Comparison of ENCODE assay signal across 20 cellular contexts in the genomic region with DNA sequence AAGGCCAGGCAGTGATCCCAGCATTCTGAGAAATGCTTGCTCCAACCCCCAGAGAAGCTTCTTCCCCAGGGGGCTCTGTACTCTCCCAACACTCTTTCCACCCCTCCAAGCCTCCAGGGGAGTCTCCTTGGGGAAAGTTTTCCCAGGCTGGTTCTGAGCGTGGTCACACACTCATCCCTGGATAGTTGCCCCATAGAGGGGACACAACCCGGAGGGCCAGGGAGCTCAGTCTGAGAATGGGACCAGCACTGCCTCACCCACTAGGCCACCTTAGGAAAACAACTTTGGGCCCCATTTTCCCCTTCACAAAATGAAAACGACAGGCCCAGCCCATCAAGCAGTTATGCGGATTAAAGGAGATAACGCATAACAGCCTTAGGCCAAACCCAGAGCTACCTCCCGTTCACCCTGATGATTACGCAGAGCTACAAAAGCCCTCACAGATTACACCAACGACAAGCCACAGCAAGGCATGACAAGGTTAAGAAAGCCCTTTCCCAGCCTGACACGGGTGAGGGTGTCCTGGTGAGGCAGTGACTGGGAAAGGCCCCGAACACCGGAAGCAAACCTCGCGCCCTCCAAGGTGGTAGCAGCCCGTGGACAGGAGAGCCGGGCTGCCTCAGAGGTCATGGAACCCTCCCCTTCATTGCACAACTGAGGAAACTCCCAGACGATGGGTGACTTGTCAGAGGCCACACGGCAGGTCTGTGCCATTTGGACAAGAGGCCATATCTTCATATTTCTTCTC. TPM values are rescaled to one million over a fixed set of nuclear protein-coding genes. Genes with fewer than 3 reads are reported as not detected.
DNase-seq lines count a peak whose midpoint lies in the region; ATAC-seq and TF ChIP-seq lines count a peak whose summit lies in the region.
"Had no signal": no experiment of that assay in that cellular context is flagged by ENCODE, and none has a peak within 500 bp of the region (broad histone marks: within the 10 kb centered on the region; RNA-seq: fewer than 3 reads in every experiment).

No MANE protein-coding gene starts in this region.

- H3K9me3 ChIP-seq in mucosa of descending colon, result no peaks in the 10 kb centered on the region
- H3K9me3 ChIP-seq: body of pancreas, sigmoid colon had no signal

- intact Hi-C loops in dendritic cell treated with granulocyte-macrophage colony-stimulating factor and Interleukin-4, amounts not matched to agents 40 ng/mL and 50 ng/mL, for 4 days (cut with micrococcal nuclease), result no loop called here
- intact Hi-C loops in mucosa of descending colon (cut with DNase I, micrococcal nuclease), result no loop called here

- no peaks in the 10 kb centered on the region for H3K36me3 ChIP-seq in mucosa of descending colon (ENCODE audit: low read depth)
- H3K36me3 ChIP-seq: sigmoid colon had no signal

- no peaks in the 10 kb centered on the region for H3K27me3 Mint-ChIP-seq in dendritic cell treated with granulocyte-macrophage colony-stimulating factor and Interleukin-4, amounts not matched to agents 40 ng/mL and 50 ng/mL, for 4 days
- H3K27me3 Mint-ChIP-seq in activated T-cell treated with anti-CD3 and anti-CD28 coated beads, Interleukin-2, amount 50 U/mL, for 72 hours (ENCODE audit: low read depth), result no peaks in the 10 kb centered on the region
- H3K27me3 Mint-ChIP-seq: stimulated activated naive CD8-positive, alpha-beta T cell treated with anti-CD3 and anti-CD28 coated beads, Interleukin-15, amount 100 ng/mL, for 72 hours had no signal

- no peaks in the 10 kb centered on the region for H3K36me3 Mint-ChIP-seq in dendritic cell treated with granulocyte-macrophage colony-stimulating factor and Interleukin-4, amounts not matched to agents 40 ng/mL and 50 ng/mL, for 4 days (ENCODE audit: low read depth)
- no peaks in the 10 kb centered on the region for H3K36me3 Mint-ChIP-seq in activated T-cell treated with anti-CD3 and anti-CD28 coated beads, Interleukin-2, amount 50 U/mL, for 72 hours (ENCODE audit: insufficient read depth in 2 of 2)
- H3K36me3 Mint-ChIP-seq: CD8-positive, alpha-beta T cell had no signal

- no peaks in the 10 kb centered on the region for H3K4me1 ChIP-seq in mucosa of descending colon (ENCODE audit: low read depth)
- H3K4me1 ChIP-seq: body of pancreas, sigmoid colon had no signal

- H3K4me3 ChIP-seq in NB4 (ENCODE audit: low read depth, low read length), result no peak overlapping the region
- H3K4me3 ChIP-seq in mucosa of descending colon, result no peak overlapping the region
- H3K4me3 ChIP-seq: body of pancreas, GM23248, sigmoid colon had no signal

- H3K4me1 Mint-ChIP-seq in dendritic cell treated with granulocyte-macrophage colony-stimulating factor and Interleukin-4, amounts not matched to agents 40 ng/mL and 50 ng/mL, for 4 days (ENCODE audit: low read depth), result peaks cover 61% of the 10 kb centered on the region
- H3K4me1 Mint-ChIP-seq in activated T-cell treated with anti-CD3 and anti-CD28 coated beads, Interleukin-2, amount 50 U/mL, for 72 hours (ENCODE audit: low read depth), result peaks cover 12% of the 10 kb centered on the region

- ATAC-seq in mucosa of descending colon, result no peak
- no peak for ATAC-seq in activated T-cell treated with anti-CD3 and anti-CD28 coated beads, Interleukin-2, amount 50 U/mL, for 72 hours (replicated peaks in 1 of 2)
- ATAC-seq: body of pancreas; CD8-positive, alpha-beta T cell; Panc1; stimulated activated naive CD8-positive, alpha-beta T cell treated with anti-CD3 and anti-CD28 coated beads, Interleukin-15, amount 100 ng/mL, for 72 hours had no signal

- TF ChIP-seq CTCF in NB4 (IDR thresholded peaks at IDR 0.05; ENCODE audit: low read depth, low read length), result no peak
- no peak for TF ChIP-seq CTCF in mucosa of descending colon (IDR thresholded peaks at IDR 0.05)

- no peaks in the 10 kb centered on the region for H3K9me3 Mint-ChIP-seq in dendritic cell treated with granulocyte-macrophage colony-stimulating factor and Interleukin-4, amounts not matched to agents 40 ng/mL and 50 ng/mL, for 4 days
- H3K9me3 Mint-ChIP-seq in activated T-cell treated with anti-CD3 and anti-CD28 coated beads, Interleukin-2, amount 50 U/mL, for 72 hours, result no peaks in the 10 kb centered on the region
- H3K9me3 Mint-ChIP-seq: CD8-positive, alpha-beta T cell; stimulated activated naive CD8-positive, alpha-beta T cell treated with anti-CD3 and anti-CD28 coated beads, Interleukin-15, amount 100 ng/mL, for 72 hours had no signal

- DNase-seq in ELF-1 (ENCODE audit: low read depth, low spot score) (peak; percentile 55), NB4 (ENCODE audit: low read depth) (peak; percentile 78), mucosa of descending colon (peak in 2 of 3 donors; percentile 12 to 55), NCI-H2196 (lab: John Stamatoyannopoulos, UW; ENCODE audit: unreplicated experiment) (no peak), SW 1271 (lab: John Stamatoyannopoulos, UW) (no peak), ecto neural progenitor cell (ENCODE audit: low spot score) (no peak)
- DNase-seq in activated T-cell treated with anti-CD3 and anti-CD28 coated beads, Interleukin-2, amount 50 U/mL, for 72 hours, result no peak
- DNase-seq: activated naive CD4-positive, alpha-beta T cell treated with anti-CD3 and anti-CD28 coated beads, Interleukin-2, amount 50 U/mL, for 16 hours; body of pancreas; CD8-positive, alpha-beta T cell; dermis blood vessel endothelial cell; DMS79; GM23248; NCI-H1048; NCI-H748 treated with DMSO at 0.1 percent for 48 hours; sigmoid colon; stimulated activated CD4-positive, alpha-beta T cell treated with anti-CD3 and anti-CD28 coated beads, Interleukin-1b, Interleukin-23, amount 100 ng/mL, for 48 hours; stimulated activated naive CD8-positive, alpha-beta T cell treated with anti-CD3 and anti-CD28 coated beads, Interleukin-15, amount 100 ng/mL, for 72 hours had no signal

- no peak overlapping the region for H3K4me3 Mint-ChIP-seq in dendritic cell treated with granulocyte-macrophage colony-stimulating factor and Interleukin-4, amounts not matched to agents 40 ng/mL and 50 ng/mL, for 4 days
- H3K4me3 Mint-ChIP-seq in activated T-cell treated with anti-CD3 and anti-CD28 coated beads, Interleukin-2, amount 50 U/mL, for 72 hours, result no peak overlapping the region
- H3K4me3 Mint-ChIP-seq: CD8-positive, alpha-beta T cell; stimulated activated naive CD8-positive, alpha-beta T cell treated with anti-CD3 and anti-CD28 coated beads, Interleukin-15, amount 100 ng/mL, for 72 hours had no signal

- TF ChIP-seq POLR2A in NB4 (IDR thresholded peaks at IDR 0.05; ENCODE audit: extremely low read depth, insufficient read length), result no peak

- peak overlapping the region; percentile 73 for H3K27ac Mint-ChIP-seq in dendritic cell treated with granulocyte-macrophage colony-stimulating factor and Interleukin-4, amounts not matched to agents 40 ng/mL and 50 ng/mL, for 4 days
- no peak overlapping the region for H3K27ac Mint-ChIP-seq in activated T-cell treated with anti-CD3 and anti-CD28 coated beads, Interleukin-2, amount 50 U/mL, for 72 hours
- H3K27ac Mint-ChIP-seq: CD8-positive, alpha-beta T cell; stimulated activated naive CD8-positive, alpha-beta T cell treated with anti-CD3 and anti-CD28 coated beads, Interleukin-15, amount 100 ng/mL, for 72 hours had no signal

RNA-seq across cellular contexts. Expression of a gene that starts 16.9 kb away (rescaled TPM):
- total RNA-seq in mucosa of descending colon, result 1 to 10 TPM in 1 of 3 donors, under 1 TPM in 2; 0.55 to 1.1 (median 0.55) TPM
- 1 to 10 TPM; 1.0 to 2.0 TPM for total RNA-seq in activated T-cell treated with anti-CD3 and anti-CD28 coated beads, Interleukin-2, amount 50 U/mL, for 72 hours

Comparison
In these comparisons a context has a peak if more than half of its experiments do, and no peak if none do; other contexts are left out.
1. DNase-seq: peak in ELF-1 (single experiment), NB4 (single experiment) and mucosa of descending colon (2 of 3); none in activated T-cell treated with anti-CD3 and anti-CD28 coated beads, Interleukin-2, amount 50 U/mL, for 72 hours (0 of 2), NCI-H2196 (single experiment), SW 1271 (0 of 2) and ecto neural progenitor cell (single experiment).